Comparison of ENCODE assay signal across 17 cellular contexts in genomic region chr6:12148317-12148801, GRCh38.
DNase-seq lines count a peak whose midpoint lies in the region; ATAC-seq, FAIRE-seq and TF ChIP-seq lines count a peak whose summit lies in the region.
"Had no signal": no experiment of that assay in that cellular context is flagged by ENCODE, and none has a peak within 500 bp of the region (broad histone marks: within the 10 kb centered on the region; RNA-seq: fewer than 3 reads in every experiment).

No MANE protein-coding gene starts in this region.

- no peak for FAIRE-seq in small intestine (lab: Jason Lieb, UNC)

- H3K4me3 Mint-ChIP-seq in HFFc6 = peak overlapping the region; percentile 62
- H3K4me3 Mint-ChIP-seq: activated T-helper 1 cell treated with anti-CD3 and anti-CD28 coated beads, Interleukin-12 subunit alpha, Interleukin-12 subunit beta, Interleukin-2, Interleukin-4 antibody, amounts not matched to agents 30 ng/mL and 10 ng/mL and 1 ng/mL, durations not matched to agents 14 hours and 24 hours and 36 hours had no signal

- no peaks in the 10 kb centered on the region for H3K9me3 ChIP-seq in adipocyte (ENCODE audit: control insufficient read depth, low read length)
- H3K9me3 ChIP-seq in small intestine (ENCODE audit: control insufficient read depth, low read depth) = no peaks in the 10 kb centered on the region
- H3K9me3 ChIP-seq: psoas muscle, suprapubic skin had no signal

- H3K9me3 Mint-ChIP-seq in HFFc6 = no peaks in the 10 kb centered on the region; the same call in 1 of the 2 replicates
- H3K9me3 Mint-ChIP-seq: activated T-helper 1 cell treated with anti-CD3 and anti-CD28 coated beads, Interleukin-12 subunit alpha, Interleukin-12 subunit beta, Interleukin-2, Interleukin-4 antibody, amounts not matched to agents 30 ng/mL and 10 ng/mL and 1 ng/mL, durations not matched to agents 14 hours and 24 hours and 36 hours had no signal

- no peak for TF ChIP-seq CTCF in HFFc6 (IDR thresholded peaks at IDR 0.05)

- H3K27ac ChIP-seq in ACC112 (ENCODE audit: low read depth, low read length) (peak overlapping the region; percentile 69), small intestine (ENCODE audit: low read depth in 1 of 2, low read length in 1 of 2) (no peak overlapping the region)
- H3K27ac ChIP-seq: C4-2B, heart left ventricle, KMS-11, psoas muscle, suprapubic skin, VCaP had no signal

- no peaks in the 10 kb centered on the region for H3K27me3 Mint-ChIP-seq in HFFc6 (ENCODE audit: insufficient read depth)

- H3K27me3 ChIP-seq in ACC112 (ENCODE audit: insufficient read depth, low read length) (no peaks in the 10 kb centered on the region), adipocyte (replicated peaks; ENCODE audit: control insufficient read depth, insufficient read depth, low read length) (no peaks in the 10 kb centered on the region), small intestine (ENCODE audit: control insufficient read depth in 2 of 2, insufficient read depth in 2 of 2, low read length in 2 of 2) (no peaks in the 10 kb centered on the region)
- H3K27me3 ChIP-seq: heart left ventricle, suprapubic skin had no signal

- H3K4me3 ChIP-seq in ACC112 (ENCODE audit: low read depth, low read length) (peak overlapping the region; percentile 23; the same call in 1 of the 2 replicates), adipocyte (ENCODE audit: low read length) (no peak overlapping the region), small intestine (ENCODE audit: low read depth in 1 of 2, low read length in 2 of 2) (no peak overlapping the region)
- H3K4me3 ChIP-seq: coronary artery, heart left ventricle, lung, psoas muscle, suprapubic skin had no signal

- peak overlapping the region; percentile 84 for H2AFZ ChIP-seq in ACC112 (ENCODE audit: low read length, unreplicated experiment)

- DNase-seq in HFFc6 (peak; percentile 82), adipocyte (ENCODE audit: low read depth) (peak; percentile 60), iris pigment epithelial cell (ENCODE audit: low read depth) (peak; percentile 89), NCI-H2081 (lab: John Stamatoyannopoulos, UW) (no peak), small intestine (no peak)
- DNase-seq in activated CD4-positive, CD25-positive, alpha-beta regulatory T cell treated with anti-CD3 and anti-CD28 coated beads, Interleukin-2, amount 50 U/mL, for 72 hours = no peak
- DNase-seq: heart left ventricle, psoas muscle had no signal

- WGBS in small intestine, 3 donors = 73 to 81% (median 77%) methylated on average over 3 of the region's 3 CpGs

- peaks cover 15% of the 10 kb centered on the region for H3K36me3 Mint-ChIP-seq in HFFc6 (ENCODE audit: low read depth)

- H3K27ac Mint-ChIP-seq in HFFc6 = peak overlapping the region; percentile 89
- H3K27ac Mint-ChIP-seq: activated T-helper 1 cell treated with anti-CD3 and anti-CD28 coated beads, Interleukin-12 subunit alpha, Interleukin-12 subunit beta, Interleukin-2, Interleukin-4 antibody, amounts not matched to agents 30 ng/mL and 10 ng/mL and 1 ng/mL, durations not matched to agents 14 hours and 24 hours and 36 hours had no signal

- H3K79me2 ChIP-seq in ACC112 (ENCODE audit: control insufficient read depth, insufficient read depth, low read length, unreplicated experiment) = no peaks in the 10 kb centered on the region

- ATAC-seq in GM21717 (IDR thresholded peaks at IDR 0.05; ENCODE audit: unreplicated experiment) = no peak
- ATAC-seq: psoas muscle had no signal

- H3K36me3 ChIP-seq in ACC112 (ENCODE audit: insufficient read depth, low read length) = no peaks in the 10 kb centered on the region
- H3K36me3 ChIP-seq in adipocyte (ENCODE audit: control insufficient read depth, insufficient read depth, low read length, severe bottlenecking) = no peaks in the 10 kb centered on the region
- no peaks in the 10 kb centered on the region for H3K36me3 ChIP-seq in small intestine (ENCODE audit: control insufficient read depth in 2 of 2, insufficient read depth in 2 of 2, low read length in 2 of 2)
- H3K36me3 ChIP-seq: suprapubic skin had no signal

- H3K4me1 Mint-ChIP-seq in HFFc6 (ENCODE audit: low read depth) = peaks cover 36% of the 10 kb centered on the region

- H3K4me1 ChIP-seq in ACC112 (ENCODE audit: control insufficient read depth, insufficient read depth, low read length, unreplicated experiment) (peaks cover 23% of the 10 kb centered on the region), adipocyte (ENCODE audit: control insufficient read depth, insufficient read depth, low read length) (peaks cover 5% of the 10 kb centered on the region), small intestine (ENCODE audit: control insufficient read depth in 2 of 2, insufficient read depth in 1 of 2, low read depth in 1 of 2, low read length in 1 of 2) (no peaks in the 10 kb centered on the region)
- H3K4me1 ChIP-seq: psoas muscle had no signal

- no peak overlapping the region for H3K9ac ChIP-seq in adipocyte (ENCODE audit: low read length)
- H3K9ac ChIP-seq: KMS-11 had no signal

Comparison
In these comparisons a context has a peak if more than half of its experiments do, and no peak if none do; other contexts are left out.
1. DNase-seq: peak in HFFc6 (single experiment), adipocyte (single experiment) and iris pigment epithelial cell (single experiment); none in NCI-H2081 (0 of 2), small intestine (single experiment) and activated CD4-positive, CD25-positive, alpha-beta regulatory T cell treated with anti-CD3 and anti-CD28 coated beads, Interleukin-2, amount 50 U/mL, for 72 hours (single experiment).